1 cellular context compared by ENCODE assay signal in genomic region chr6:158852312-158853071, GRCh38.
TF ChIP-seq lines count a peak whose summit lies in the region.

No MANE protein-coding gene starts in this region.

TF ChIP-seq in IMR-90, 13 proteins besides CTCF, POLR2A, EP300 and RAD21 (continued from another document):
- TF ChIP-seq, protein P1, sequence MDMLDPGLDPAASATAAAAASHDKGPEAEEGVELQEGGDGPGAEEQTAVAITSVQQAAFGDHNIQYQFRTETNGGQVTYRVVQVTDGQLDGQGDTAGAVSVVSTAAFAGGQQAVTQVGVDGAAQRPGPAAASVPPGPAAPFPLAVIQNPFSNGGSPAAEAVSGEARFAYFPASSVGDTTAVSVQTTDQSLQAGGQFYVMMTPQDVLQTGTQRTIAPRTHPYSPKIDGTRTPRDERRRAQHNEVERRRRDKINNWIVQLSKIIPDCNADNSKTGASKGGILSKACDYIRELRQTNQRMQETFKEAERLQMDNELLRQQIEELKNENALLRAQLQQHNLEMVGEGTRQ (IDR thresholded peaks at IDR 0.05; ENCODE audit: low read depth, low read length): no peak
- TF ChIP-seq MAZ (IDR thresholded peaks at IDR 0.05; ENCODE audit: borderline replicate concordance, low read depth, low read length) (no peak), MAFK (IDR thresholded peaks at IDR 0.05; ENCODE audit: low read depth, low read length) (no peak), RFX5 (IDR thresholded peaks at IDR 0.05; ENCODE audit: low read depth, low read length) (no peak), RCOR1 (IDR thresholded peaks at IDR 0.05; ENCODE audit: insufficient replicate concordance, low read length) (no peak), SMC3 (IDR thresholded peaks at IDR 0.05; ENCODE audit: low read depth, low read length) (no peak), CHD1 (IDR thresholded peaks at IDR 0.05; ENCODE audit: low read depth, low read length) (no peak)
- TF ChIP-seq, protein P2, sequence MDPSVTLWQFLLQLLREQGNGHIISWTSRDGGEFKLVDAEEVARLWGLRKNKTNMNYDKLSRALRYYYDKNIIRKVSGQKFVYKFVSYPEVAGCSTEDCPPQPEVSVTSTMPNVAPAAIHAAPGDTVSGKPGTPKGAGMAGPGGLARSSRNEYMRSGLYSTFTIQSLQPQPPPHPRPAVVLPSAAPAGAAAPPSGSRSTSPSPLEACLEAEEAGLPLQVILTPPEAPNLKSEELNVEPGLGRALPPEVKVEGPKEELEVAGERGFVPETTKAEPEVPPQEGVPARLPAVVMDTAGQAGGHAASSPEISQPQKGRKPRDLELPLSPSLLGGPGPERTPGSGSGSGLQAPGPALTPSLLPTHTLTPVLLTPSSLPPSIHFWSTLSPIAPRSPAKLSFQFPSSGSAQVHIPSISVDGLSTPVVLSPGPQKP (IDR thresholded peaks at IDR 0.05; ENCODE audit: borderline replicate concordance, low read depth, low read length): no peak
